ENCODE assay signal across 14 cellular contexts in genomic region chr4:86543560-86544312, GRCh38. TPM values are rescaled to one million over a fixed set of nuclear protein-coding genes. Genes with fewer than 3 reads are reported as not detected.
DNase-seq lines count a peak whose midpoint lies in the region; FAIRE-seq and TF ChIP-seq lines count a peak whose summit lies in the region.
"Had no signal": no experiment of that assay in that cellular context is flagged by ENCODE, and none has a peak within 500 bp of the region (broad histone marks: within the 10 kb centered on the region; RNA-seq: fewer than 3 reads in every experiment).

No MANE protein-coding gene starts in this region.

- no peak overlapping the region for H3K56ac ChIP-seq in H9 (ENCODE audit: insufficient read length, low read depth, low read length)

- H3K27ac Mint-ChIP-seq in CD4-positive, alpha-beta memory T cell, result peak overlapping the region; percentile 80 to 97 (median 90)
- peak overlapping the region in 2 of 3 experiments; percentile 9 to 85; a peak in 4 of 7 replicates for H3K27ac Mint-ChIP-seq in H9
- H3K27ac Mint-ChIP-seq: activated naive CD8-positive, alpha-beta T cell treated with anti-CD3 and anti-CD28 coated beads, Interleukin-2, amount 10 ng/mL, durations not matched to agents 7 days and 5 days; immature natural killer cell had no signal

- no peaks in the 10 kb centered on the region for H3K9me3 ChIP-seq in CD4-positive, alpha-beta memory T cell (ENCODE audit: control insufficient read depth in 1 of 2, low read length in 2 of 2)
- H3K9me3 ChIP-seq in H9 (ENCODE audit: control insufficient read depth, low read depth, low read length) (no peaks in the 10 kb centered on the region), mesenchymal stem cell (ENCODE audit: control insufficient read depth, low read length) (no peaks in the 10 kb centered on the region)

- H3K27ac ChIP-seq in CD4-positive, alpha-beta memory T cell (ENCODE audit: low read depth, low read length), result peak overlapping the region; percentile 33
- H3K27ac ChIP-seq in H9 (ENCODE audit: insufficient read length, low read depth, low read length) (no peak overlapping the region), mesenchymal stem cell (ENCODE audit: low read length, poor library complexity, severe bottlenecking) (peak overlapping the region; percentile 66)
- H3K27ac ChIP-seq: foreskin keratinocyte had no signal

- no peaks in the 10 kb centered on the region for H3K36me3 ChIP-seq in CD4-positive, alpha-beta memory T cell (ENCODE audit: insufficient read depth, low read length)
- H3K36me3 ChIP-seq in mesenchymal stem cell (ENCODE audit: control insufficient read depth in 1 of 2, insufficient read depth in 2 of 2, low read depth in 1 of 2, low read length in 2 of 2), result peaks cover 0 to 10% of the 10 kb centered on the region in 2 experiments

- H2BK15ac ChIP-seq in H9 (ENCODE audit: low read depth, low read length), result no peak overlapping the region
- H2BK15ac ChIP-seq in mesenchymal stem cell (ENCODE audit: low read depth, poor library complexity, severe bottlenecking), result no peak overlapping the region

- H3K4me3 ChIP-seq in CD4-positive, alpha-beta memory T cell (ENCODE audit: low read length in 2 of 2), result no peak overlapping the region
- H3K4me3 ChIP-seq in mesenchymal stem cell (ENCODE audit: insufficient read depth in 1 of 2, low read depth in 1 of 2, low read length in 2 of 2), result no peak overlapping the region
- H3K4me3 ChIP-seq: skin epidermis had no signal

- H2BK120ac ChIP-seq in H9 (ENCODE audit: low read depth, low read length, poor library complexity, severe bottlenecking) (no peak overlapping the region), mesenchymal stem cell (ENCODE audit: low read depth, low read length) (no peak overlapping the region)

- H2BK12ac ChIP-seq in H9 (ENCODE audit: insufficient read length, low read depth, low read length) (no peak overlapping the region), mesenchymal stem cell (ENCODE audit: low read length in 2 of 2) (no peak overlapping the region)

- peaks cover 23 to 33% (median 30%) of the 10 kb centered on the region in 4 donors for H3K4me1 Mint-ChIP-seq in CD4-positive, alpha-beta memory T cell
- peaks cover 14 to 35% of the 10 kb centered on the region in 2 experiments for H3K4me1 Mint-ChIP-seq in H9

- no peak for DNase-seq in CD4-positive, alpha-beta memory T cell
- no peak for DNase-seq in H9
- peak; percentile 49 for DNase-seq in amniotic epithelial cell (ENCODE audit: low read depth)
- DNase-seq in mesenchymal stem cell, result peak; percentile 48
- no peak for DNase-seq in GM10248 (ENCODE audit: extremely low spot score)
- no peak for DNase-seq in GM12892 (ENCODE audit: insufficient read length)
- DNase-seq in 8988T, result no peak
- DNase-seq in midbrain (lab: John Stamatoyannopoulos, UW), result no peak
- DNase-seq: activated naive CD8-positive, alpha-beta T cell treated with anti-CD3 and anti-CD28 coated beads, Interleukin-2, amount 10 ng/mL, durations not matched to agents 7 days and 5 days; immature natural killer cell; KG1; NCI-H187 treated with DMSO at 0.1 percent for 48 hours had no signal

- H3K9ac ChIP-seq in H9 (ENCODE audit: extremely low read depth, insufficient read length, low read length) (no peak overlapping the region), mesenchymal stem cell (ENCODE audit: low read length) (no peak overlapping the region)

- CTCF ChIA-PET in CD4-positive, alpha-beta memory T cell (lab: Charles Lee; ENCODE audit: partially characterized antibody), result interaction anchor here (0.6 to 1.8 kb wide), 6 partner anchors 18 to 607 kb away, joined by 3 to 4 read pairs (median 3); no protein-coding TSS in a partner anchor
- CTCF ChIA-PET in GM10248 (lab: Yijun Ruan, JAX), result interaction anchor here (0.9 to 2.4 kb wide), 3 partner anchors 12 to 48 kb away, joined by 3 to 13 read pairs (median 8); no protein-coding TSS in a partner anchor

- intact Hi-C loops in CD4-positive, alpha-beta memory T cell (cut with micrococcal nuclease), result no loop called here

- POLR2A ChIA-PET in CD4-positive, alpha-beta memory T cell (lab: Charles Lee; ENCODE audit: partially characterized antibody), result interaction anchor here (0.6 to 3.9 kb wide), 8 partner anchors 9 to 52 kb away, joined by 3 to 15 read pairs (median 5); partner anchors contain the start of gene PTPN13
- POLR2A ChIA-PET in GM10248 (lab: Yijun Ruan, JAX), result no interaction called here

- H3K79me1 ChIP-seq in H9 (ENCODE audit: insufficient read depth, low read depth, low read length, poor library complexity, severe bottlenecking) (no peaks in the 10 kb centered on the region), mesenchymal stem cell (replicated peaks; ENCODE audit: low read length, poor library complexity, severe bottlenecking) (peaks cover 3% of the 10 kb centered on the region)

- no peak overlapping the region for H4K91ac ChIP-seq in H9 (ENCODE audit: insufficient read length, low read depth, low read length)
- no peak overlapping the region for H4K91ac ChIP-seq in mesenchymal stem cell (ENCODE audit: low read length)

- WGBS in H9 (ENCODE audit: extremely low coverage, insufficient read length, low lambda C conversion rate), result no CpG with 5 or more reads among the region's 2 CpGs
- 71% methylated on average over 1 of the region's 2 CpGs for WGBS in mesenchymal stem cell

- H3K23ac ChIP-seq in H9 (ENCODE audit: insufficient read length, low read depth, low read length), result no peak overlapping the region
- no peak overlapping the region for H3K23ac ChIP-seq in mesenchymal stem cell (ENCODE audit: low read length in 2 of 2)

- H2AK5ac ChIP-seq in H9 (ENCODE audit: insufficient read length, low read length), result no peak overlapping the region
- no peak overlapping the region for H2AK5ac ChIP-seq in mesenchymal stem cell (ENCODE audit: low read length, severe bottlenecking)

- no peaks in the 10 kb centered on the region for H4K20me1 ChIP-seq in H9 (ENCODE audit: control insufficient read depth, insufficient read depth, insufficient read length)

- H3K27me3 Mint-ChIP-seq in CD4-positive, alpha-beta memory T cell, result no peaks in the 10 kb centered on the region
- no peaks in the 10 kb centered on the region; the same call in 1 of the 2 replicates for H3K27me3 Mint-ChIP-seq in H9 (ENCODE audit: low read depth)
- H3K27me3 Mint-ChIP-seq: activated naive CD8-positive, alpha-beta T cell treated with anti-CD3 and anti-CD28 coated beads, Interleukin-2, amount 10 ng/mL, durations not matched to agents 7 days and 5 days had no signal

- H3K18ac ChIP-seq in H9 (ENCODE audit: insufficient read length, low read depth, low read length) (no peak overlapping the region), mesenchymal stem cell (ENCODE audit: low read depth in 1 of 2, low read length in 2 of 2) (no peak overlapping the region)

- H3K23me2 ChIP-seq in H9 (ENCODE audit: insufficient read length, low read depth, low read length, poor library complexity, severe bottlenecking), result no peaks in the 10 kb centered on the region

- no peak for FAIRE-seq in GM12892 (lab: Jason Lieb, UNC)

- no peak for TF ChIP-seq CTCF in H9 (conservative IDR thresholded peaks at IDR 0.05)
- no peak for TF ChIP-seq CTCF in GM10248 (IDR thresholded peaks at IDR 0.05; ENCODE audit: control extremely low read depth, extremely low read depth, low read depth, missing control alignments)

- no peak overlapping the region for H3K14ac ChIP-seq in H9 (ENCODE audit: insufficient read depth, low read length)
- H3K14ac ChIP-seq in mesenchymal stem cell (ENCODE audit: low read length in 2 of 2), result no peak overlapping the region

- TF ChIP-seq POLR2A in GM12892 (IDR thresholded peaks at IDR 0.05; ENCODE audit: low read depth, low read length), result no peak

- peak overlapping the region; percentile 4 to 79 (median 72) for H3K4me3 Mint-ChIP-seq in CD4-positive, alpha-beta memory T cell
- H3K4me3 Mint-ChIP-seq in H9, result no peak overlapping the region
- H3K4me3 Mint-ChIP-seq: activated naive CD8-positive, alpha-beta T cell treated with anti-CD3 and anti-CD28 coated beads, Interleukin-2, amount 10 ng/mL, durations not matched to agents 7 days and 5 days; immature natural killer cell had no signal

- no peak overlapping the region for H2AFZ ChIP-seq in H9 (ENCODE audit: low read length)
- H2AFZ ChIP-seq in mesenchymal stem cell (ENCODE audit: low read depth, low read length), result no peak overlapping the region

- peaks cover 32% of the 10 kb centered on the region for H3K4me1 ChIP-seq in CD4-positive, alpha-beta memory T cell (ENCODE audit: insufficient read depth, low read length)
- H3K4me1 ChIP-seq in H9 (ENCODE audit: insufficient read depth, low read length) (no peaks in the 10 kb centered on the region; the same call in 1 of the 2 replicates), mesenchymal stem cell (ENCODE audit: control insufficient read depth, insufficient read depth, low read depth, low read length) (peaks cover 4% of the 10 kb centered on the region)

- H2BK5ac ChIP-seq in H9 (ENCODE audit: insufficient read length, low read length) (no peak overlapping the region), mesenchymal stem cell (ENCODE audit: low read depth, low read length, poor library complexity, severe bottlenecking) (no peak overlapping the region)

- no peaks in the 10 kb centered on the region for H3K36me3 Mint-ChIP-seq in CD4-positive, alpha-beta memory T cell
- H3K36me3 Mint-ChIP-seq in H9 (ENCODE audit: insufficient read depth in 1 of 3, low read depth in 3 of 3), result peaks cover 0 to 10% (median 0%) of the 10 kb centered on the region in 3 experiments; a peak in 3 of 7 replicates
- H3K36me3 Mint-ChIP-seq: activated naive CD8-positive, alpha-beta T cell treated with anti-CD3 and anti-CD28 coated beads, Interleukin-2, amount 10 ng/mL, durations not matched to agents 7 days and 5 days; immature natural killer cell had no signal

- H3K79me2 ChIP-seq in H9 (ENCODE audit: insufficient read depth, low read length), result no peaks in the 10 kb centered on the region

- H3K27me3 ChIP-seq in CD4-positive, alpha-beta memory T cell (ENCODE audit: insufficient read depth, low read length), result no peaks in the 10 kb centered on the region
- no peaks in the 10 kb centered on the region for H3K27me3 ChIP-seq in H9 (ENCODE audit: insufficient read depth, low read length)
- peaks cover 0 to 5% of the 10 kb centered on the region in 2 experiments for H3K27me3 ChIP-seq in mesenchymal stem cell (ENCODE audit: control insufficient read depth in 1 of 2, insufficient read depth in 1 of 2, low read length in 2 of 2)
- H3K27me3 ChIP-seq: foreskin keratinocyte had no signal

- H4K8ac ChIP-seq in H9 (replicated peaks; ENCODE audit: insufficient read length, low read depth, low read length) (no peak overlapping the region), mesenchymal stem cell (ENCODE audit: low read length) (no peak overlapping the region)

- H3K4me2 ChIP-seq in H9 (ENCODE audit: insufficient read depth, insufficient read length, low read length) (no peak overlapping the region), mesenchymal stem cell (ENCODE audit: low read length, poor library complexity, severe bottlenecking) (no peak overlapping the region)

- H3K9me3 Mint-ChIP-seq in CD4-positive, alpha-beta memory T cell, result peaks cover 0 to 4% (median 0%) of the 10 kb centered on the region in 8 donors
- H3K9me3 Mint-ChIP-seq in H9, result peaks cover 0 to 2% of the 10 kb centered on the region in 2 experiments; a peak in 1 of 5 replicates

- no peak overlapping the region for H2BK20ac ChIP-seq in H9 (ENCODE audit: low read depth, low read length, poor library complexity, severe bottlenecking)

- no peak overlapping the region for H3K4ac ChIP-seq in H9 (ENCODE audit: low read depth, low read length)
- no peak overlapping the region for H3K4ac ChIP-seq in mesenchymal stem cell (ENCODE audit: low read depth in 1 of 2, low read length in 2 of 2)

- no peak overlapping the region for H3T11ph ChIP-seq in H9 (ENCODE audit: low read length)

- no peak overlapping the region for H4K5ac ChIP-seq in H9 (ENCODE audit: insufficient read length, low read depth, low read length)

RNA-seq across cellular contexts. Expression of gene PTPN13, which starts 50.4 kb away (rescaled TPM):
- 1 to 10 TPM; 7.6 to 7.8 TPM for total RNA-seq in CD4-positive, alpha-beta memory T cell
- polyA plus RNA-seq in CD4-positive, alpha-beta memory T cell, result 10 to 100 TPM in 1 of 2 donors, 1 to 10 TPM in 1; 1.5 to 11.9 TPM
- 32.7 and 34.9 TPM in 2 replicates for total RNA-seq in H9 (2021)
- 19.4 TPM for polyA plus RNA-seq in mesenchymal stem cell (2013, experiment 1 of 2)
- 19.1 TPM for polyA plus RNA-seq in mesenchymal stem cell (2013, experiment 2 of 2)
- not detected for polyA plus RNA-seq in GM12892 (2012; ENCODE audit: missing spikeins)
- polyA plus RNA-seq: immature natural killer cell had no signal

Comparison
In these comparisons a context has a peak if more than half of its experiments do, and no peak if none do; other contexts are left out.
1. DNase-seq: peak in amniotic epithelial cell (single experiment) and mesenchymal stem cell (single experiment); none in CD4-positive, alpha-beta memory T cell (0 of 5), H9 (single experiment), GM10248 (single experiment), GM12892 (single experiment), 8988T (single experiment) and midbrain (single experiment).
2. H3K4me3 Mint-ChIP-seq: peak in CD4-positive, alpha-beta memory T cell (8 of 8); none in H9 (0 of 2).